8 cellular contexts compared by ENCODE assay signal in the genomic region with DNA sequence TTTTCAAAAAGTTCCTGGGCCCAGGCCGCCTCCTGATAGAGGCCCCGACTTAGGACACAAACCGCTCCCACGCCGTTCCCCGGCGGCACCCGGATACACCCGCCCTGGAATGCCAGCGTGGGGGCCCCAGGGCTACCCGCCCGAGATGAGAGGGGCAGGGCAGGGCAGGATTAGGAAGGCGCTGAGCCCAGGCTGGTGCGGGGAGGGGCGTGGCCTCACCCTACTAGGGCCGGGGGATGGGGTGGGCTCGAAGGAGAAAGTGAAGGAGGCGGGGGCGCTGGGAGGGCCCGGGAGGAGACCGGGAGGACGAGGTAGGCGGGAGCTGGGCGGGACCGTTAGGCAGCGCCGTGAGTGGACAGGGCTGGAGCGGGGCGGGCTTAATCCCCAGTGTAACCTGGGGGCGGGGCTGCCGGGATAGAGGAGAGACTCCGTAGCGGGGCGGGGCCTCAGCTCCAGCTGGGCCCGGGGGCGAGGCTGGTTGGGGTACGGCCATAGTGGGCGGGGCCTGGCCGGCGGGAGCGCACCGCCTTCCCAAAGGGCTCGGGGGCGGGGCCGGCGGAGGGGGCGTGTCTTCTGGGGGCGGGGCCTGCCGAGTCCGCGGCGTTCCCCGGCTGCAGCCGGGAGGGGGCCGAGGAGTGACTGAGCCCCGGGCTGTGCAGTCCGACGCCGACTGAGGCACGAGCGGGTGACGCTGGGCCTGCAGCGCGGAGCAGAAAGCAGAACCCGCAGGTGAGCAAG. TPM values are rescaled to one million over a fixed set of nuclear protein-coding genes. Genes with fewer than 3 reads are reported as not detected.
DNase-seq lines count a peak whose midpoint lies in the region; ATAC-seq and TF ChIP-seq lines count a peak whose summit lies in the region.

A gene with protein sequence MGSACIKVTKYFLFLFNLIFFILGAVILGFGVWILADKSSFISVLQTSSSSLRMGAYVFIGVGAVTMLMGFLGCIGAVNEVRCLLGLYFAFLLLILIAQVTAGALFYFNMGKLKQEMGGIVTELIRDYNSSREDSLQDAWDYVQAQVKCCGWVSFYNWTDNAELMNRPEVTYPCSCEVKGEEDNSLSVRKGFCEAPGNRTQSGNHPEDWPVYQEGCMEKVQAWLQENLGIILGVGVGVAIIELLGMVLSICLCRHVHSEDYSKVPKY (plus strand): TSS at position 656 of the 738 bp plus-strand sequence. CDS start 29,000 bp downstream, outside the sequence.

- H3K27ac Mint-ChIP-seq in memory B cell: peak within 1 kb of the TSS; percentile 89

- POLR2A ChIA-PET in activated CD8-positive, alpha-beta memory T cell treated with anti-CD3 and anti-CD28 coated beads for 36 hours (lab: Charles Lee): interaction anchor here (0.9 kb wide), 1 partner anchor 42 kb away, joined by 3 read pairs; no protein-coding TSS in a partner anchor

- peaks cover 42% of the 10 kb centered on the region for H3K4me1 Mint-ChIP-seq in memory B cell

- H3K36me3 Mint-ChIP-seq in memory B cell: peaks cover 14% of the 10 kb centered on the region

- peak within 1 kb of the TSS; percentile 93 for H3K4me3 Mint-ChIP-seq in memory B cell

- H3K9me3 Mint-ChIP-seq in memory B cell: no peaks in the 10 kb centered on the region

- H3K4me1 ChIP-seq in effector memory CD4-positive, alpha-beta T cell (ENCODE audit: control insufficient read depth, insufficient read depth, low read length, poor library complexity, severe bottlenecking): peaks cover 45% of the 10 kb centered on the region

- peak within 1 kb of the TSS; percentile 87 for H3K27ac ChIP-seq in effector memory CD4-positive, alpha-beta T cell (ENCODE audit: insufficient read depth, low read length, poor library complexity, severe bottlenecking)

- no peaks in the 10 kb centered on the region for H3K27me3 Mint-ChIP-seq in memory B cell

- peak within 1 kb of the TSS; percentile 88 for H3K4me3 ChIP-seq in effector memory CD4-positive, alpha-beta T cell (ENCODE audit: insufficient read depth, low read depth, low read length, poor library complexity, severe bottlenecking)

- DNase-seq in COR-L47 (lab: John Stamatoyannopoulos, UW): peak; percentile 98
- DNase-seq in GM20000 (ENCODE audit: low spot score): peak; percentile 98
- DNase-seq in HT-29 (ENCODE audit: low spot score): peak; percentile 100
- DNase-seq in NK-92 treated with Interleukin-12 subunit alpha and Interleukin-12 subunit beta, amount 100 ng/mL, for 24 hours (lab: John Stamatoyannopoulos, UW): peak; percentile 82
- peak; percentile 96 to 97 (median 97) for DNase-seq in effector memory CD4-positive, alpha-beta T cell
- peak; percentile 90 to 97 for DNase-seq in memory B cell (ENCODE audit: low spot score in 2 of 2)
- peak; percentile 98 for DNase-seq in stimulated activated CD8-positive, alpha-beta memory T cell treated with anti-CD3 and anti-CD28 coated beads, Interleukin-12 subunit alpha, Interleukin-12 subunit beta, amount 100 ng/mL, for 24 hours (ENCODE audit: extremely low read depth)

- TF ChIP-seq CTCF in GM20000 (IDR thresholded peaks at IDR 0.05; ENCODE audit: extremely low read depth, missing control alignments): no peak

- no peaks in the 10 kb centered on the region for H3K9me3 ChIP-seq in effector memory CD4-positive, alpha-beta T cell (ENCODE audit: control insufficient read depth, low read length)

- CTCF ChIA-PET in activated CD8-positive, alpha-beta memory T cell treated with anti-CD3 and anti-CD28 coated beads for 36 hours (lab: Charles Lee): interaction anchor here (0.7 to 15.7 kb wide), 6 partner anchors 8 to 348 kb away, joined by 3 to 271 read pairs (median 6); no protein-coding TSS in a partner anchor

- H3K27me3 ChIP-seq in effector memory CD4-positive, alpha-beta T cell (replicated peaks; ENCODE audit: control insufficient read depth, insufficient read depth, low read length, poor library complexity, severe bottlenecking): no peaks in the 10 kb centered on the region

- no peaks in the 10 kb centered on the region for H3K36me3 ChIP-seq in effector memory CD4-positive, alpha-beta T cell (ENCODE audit: control insufficient read depth, insufficient read depth, low read length)

- peak; percentile 81 for ATAC-seq in memory B cell (ENCODE audit: low read depth)

RNA-seq across cellular contexts. Expression of the gene that starts here (rescaled TPM):
- 159 and 173 TPM in 2 replicates for total RNA-seq in HT-29 (2014; rRNA removed; shearing (Covaris generic))
- 100 to 1,000 TPM; 393 to 424 TPM for total RNA-seq in activated CD8-positive, alpha-beta memory T cell treated with anti-CD3 and anti-CD28 coated beads for 36 hours

Comparison
In these comparisons a context has a peak if more than half of its experiments do, and no peak if none do; other contexts are left out.
1. Peak in every context shown above with its lines: DNase-seq, ATAC-seq, H3K4me3 ChIP-seq and H3K27ac ChIP-seq.